11 cellular contexts compared by ENCODE assay signal in genomic region chr11:95339554-95339953, GRCh38.
DNase-seq lines count a peak whose midpoint lies in the region; ATAC-seq, FAIRE-seq and TF ChIP-seq lines count a peak whose summit lies in the region.
"Had no signal": no experiment of that assay in that cellular context is flagged by ENCODE, and none has a peak within 500 bp of the region (broad histone marks: within the 10 kb centered on the region; RNA-seq: fewer than 3 reads in every experiment).

No MANE protein-coding gene starts in this region.

- H3K27ac ChIP-seq in angular gyrus (ENCODE audit: low read depth, low read length) (peak overlapping the region; percentile 13), neural progenitor cell (peak overlapping the region; percentile 95)

- no peaks in the 10 kb centered on the region for H3K36me3 ChIP-seq in neural progenitor cell

- no peaks in the 10 kb centered on the region for H3K9me3 ChIP-seq in neural progenitor cell (ENCODE audit: low read depth)

- peak; percentile 11 for FAIRE-seq in D721Med (lab: Jason Lieb, UNC)

- H3K4me1 ChIP-seq in neural progenitor cell: peaks cover 39% of the 10 kb centered on the region

- ATAC-seq in GM21529 (IDR thresholded peaks at IDR 0.05; ENCODE audit: unreplicated experiment) (peak; percentile 35), GM19324 (IDR thresholded peaks at IDR 0.05; ENCODE audit: low FRiP score, unreplicated experiment) (no peak)

- H3K9ac ChIP-seq in neural progenitor cell: no peak overlapping the region

- no peaks in the 10 kb centered on the region for H3K36me3 Mint-ChIP-seq in neural progenitor cell
- no peaks in the 10 kb centered on the region for H3K36me3 Mint-ChIP-seq in activated naive CD8-positive, alpha-beta T cell treated with anti-CD3 and anti-CD28 coated beads for 36 hours
- H3K36me3 Mint-ChIP-seq: activated naive CD8-positive, alpha-beta T cell treated with anti-CD3 and anti-CD28 coated beads, Interleukin-2, amount 10 ng/mL, durations not matched to agents 7 days and 5 days had no signal

- H3K27me3 Mint-ChIP-seq in neural progenitor cell (ENCODE audit: insufficient read depth, low read depth): no peaks in the 10 kb centered on the region
- H3K27me3 Mint-ChIP-seq in activated naive CD8-positive, alpha-beta T cell treated with anti-CD3 and anti-CD28 coated beads for 36 hours: no peaks in the 10 kb centered on the region
- H3K27me3 Mint-ChIP-seq: activated naive CD8-positive, alpha-beta T cell treated with anti-CD3 and anti-CD28 coated beads, Interleukin-2, amount 10 ng/mL, durations not matched to agents 7 days and 5 days had no signal

- peak overlapping the region; percentile 64 for H3K4me2 ChIP-seq in neural progenitor cell

- TF ChIP-seq CTCF in D721Med (IDR thresholded peaks at IDR 0.05; ENCODE audit: insufficient read depth, missing control alignments): no peak
- TF ChIP-seq CTCF in neural progenitor cell (IDR thresholded peaks at IDR 0.05): no peak

- H3K4me3 ChIP-seq in neural progenitor cell: no peak overlapping the region

- H3K9me3 Mint-ChIP-seq in neural progenitor cell: no peaks in the 10 kb centered on the region
- H3K9me3 Mint-ChIP-seq in activated naive CD8-positive, alpha-beta T cell treated with anti-CD3 and anti-CD28 coated beads for 36 hours: no peaks in the 10 kb centered on the region
- H3K9me3 Mint-ChIP-seq: activated naive CD8-positive, alpha-beta T cell treated with anti-CD3 and anti-CD28 coated beads, Interleukin-2, amount 10 ng/mL, durations not matched to agents 7 days and 5 days had no signal

- peak overlapping the region; percentile 61 for H2AFZ ChIP-seq in neural progenitor cell (replicated peaks)

- DNase-seq in D721Med (ENCODE audit: insufficient read length, low spot score): no peak
- no peak for DNase-seq in neural progenitor cell (ENCODE audit: low spot score)
- no peak for DNase-seq in DMS 273 (lab: John Stamatoyannopoulos, UW; ENCODE audit: unreplicated experiment)
- DNase-seq in stimulated activated CD4-positive, alpha-beta T cell treated with anti-CD3 and anti-CD28 coated beads, Interleukin-4, amount 100 ng/mL, for 4 hours: no peak
- no peak for DNase-seq in activated naive CD8-positive, alpha-beta T cell treated with anti-CD3 and anti-CD28 coated beads for 36 hours
- DNase-seq: activated naive CD8-positive, alpha-beta T cell treated with anti-CD3 and anti-CD28 coated beads, Interleukin-2, amount 10 ng/mL, durations not matched to agents 7 days and 5 days; AML-193; stimulated activated CD4-positive, alpha-beta T cell treated with anti-CD3 and anti-CD28 coated beads, Interleukin-2, amount 100 ng/mL, for 24 hours had no signal

- no peaks in the 10 kb centered on the region for H3K79me2 ChIP-seq in neural progenitor cell (ENCODE audit: low read depth)

- H3K4me3 Mint-ChIP-seq in neural progenitor cell: no peak overlapping the region
- H3K4me3 Mint-ChIP-seq in activated naive CD8-positive, alpha-beta T cell treated with anti-CD3 and anti-CD28 coated beads for 36 hours: no peak overlapping the region
- H3K4me3 Mint-ChIP-seq: activated naive CD8-positive, alpha-beta T cell treated with anti-CD3 and anti-CD28 coated beads, Interleukin-2, amount 10 ng/mL, durations not matched to agents 7 days and 5 days had no signal

- H4K20me1 ChIP-seq in neural progenitor cell (ENCODE audit: low read depth): no peaks in the 10 kb centered on the region

- H3F3A ChIP-seq in neural progenitor cell (ENCODE audit: low read depth): peaks cover 51% of the 10 kb centered on the region

- H3K27ac Mint-ChIP-seq in neural progenitor cell: no peak overlapping the region
- H3K27ac Mint-ChIP-seq in activated naive CD8-positive, alpha-beta T cell treated with anti-CD3 and anti-CD28 coated beads for 36 hours: no peak overlapping the region
- H3K27ac Mint-ChIP-seq: activated naive CD8-positive, alpha-beta T cell treated with anti-CD3 and anti-CD28 coated beads, Interleukin-2, amount 10 ng/mL, durations not matched to agents 7 days and 5 days had no signal

- peaks cover 14% of the 10 kb centered on the region for H3K4me1 Mint-ChIP-seq in neural progenitor cell
- peaks cover 11% of the 10 kb centered on the region for H3K4me1 Mint-ChIP-seq in activated naive CD8-positive, alpha-beta T cell treated with anti-CD3 and anti-CD28 coated beads for 36 hours

- H3K27me3 ChIP-seq in neural progenitor cell: no peaks in the 10 kb centered on the region
